ENCODE assay signal across 2 cellular contexts in the genomic region with DNA sequence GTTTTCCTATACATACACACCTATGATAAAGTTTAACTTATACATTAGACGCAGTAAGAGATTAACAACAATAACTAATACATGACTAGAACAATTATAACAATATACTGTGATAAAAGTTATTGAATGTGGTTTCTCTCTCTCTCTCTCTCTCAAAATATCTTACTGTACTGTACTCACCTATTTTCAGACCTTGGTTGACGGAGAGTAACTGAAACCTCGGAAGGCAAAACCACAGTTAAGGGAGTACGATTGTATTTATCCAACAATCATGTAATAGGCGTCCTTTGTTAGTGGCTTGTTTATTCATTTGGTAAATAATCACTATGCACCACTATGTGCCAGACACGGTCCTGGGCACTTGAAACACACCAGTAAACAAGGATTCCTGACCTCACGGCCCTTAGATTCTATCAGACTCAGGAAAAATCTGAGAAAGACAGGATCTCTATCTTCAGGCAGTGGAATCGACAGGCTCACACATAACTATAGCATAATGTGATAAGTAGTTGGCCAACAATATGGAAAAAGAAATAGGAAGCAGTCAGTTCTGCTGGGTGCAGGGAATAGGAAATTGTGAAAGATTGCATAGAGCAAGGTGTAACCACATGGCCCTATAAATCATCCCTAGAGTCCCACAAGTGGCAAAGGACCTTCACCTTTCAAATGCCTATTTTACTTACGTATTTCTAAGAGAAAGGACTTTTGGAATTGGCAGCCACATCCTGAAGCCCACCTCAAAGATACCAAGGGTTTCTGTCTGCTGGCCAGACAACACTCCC.
TF ChIP-seq lines count a peak whose summit lies in the region.

No MANE protein-coding gene starts in this region.

TF ChIP-seq in liver, 16 proteins besides CTCF, POLR2A, EP300 and RAD21 (continued from another document):
- TF ChIP-seq SP1 (IDR thresholded peaks at IDR 0.05), result no peak
- TF ChIP-seq, protein P1, sequence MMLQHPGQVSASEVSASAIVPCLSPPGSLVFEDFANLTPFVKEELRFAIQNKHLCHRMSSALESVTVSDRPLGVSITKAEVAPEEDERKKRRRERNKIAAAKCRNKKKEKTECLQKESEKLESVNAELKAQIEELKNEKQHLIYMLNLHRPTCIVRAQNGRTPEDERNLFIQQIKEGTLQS (IDR thresholded peaks at IDR 0.05), result no peak

TF ChIP-seq in HepG2, 621 proteins besides CTCF, POLR2A, EP300 and RAD21:
- TF ChIP-seq, protein P2, sequence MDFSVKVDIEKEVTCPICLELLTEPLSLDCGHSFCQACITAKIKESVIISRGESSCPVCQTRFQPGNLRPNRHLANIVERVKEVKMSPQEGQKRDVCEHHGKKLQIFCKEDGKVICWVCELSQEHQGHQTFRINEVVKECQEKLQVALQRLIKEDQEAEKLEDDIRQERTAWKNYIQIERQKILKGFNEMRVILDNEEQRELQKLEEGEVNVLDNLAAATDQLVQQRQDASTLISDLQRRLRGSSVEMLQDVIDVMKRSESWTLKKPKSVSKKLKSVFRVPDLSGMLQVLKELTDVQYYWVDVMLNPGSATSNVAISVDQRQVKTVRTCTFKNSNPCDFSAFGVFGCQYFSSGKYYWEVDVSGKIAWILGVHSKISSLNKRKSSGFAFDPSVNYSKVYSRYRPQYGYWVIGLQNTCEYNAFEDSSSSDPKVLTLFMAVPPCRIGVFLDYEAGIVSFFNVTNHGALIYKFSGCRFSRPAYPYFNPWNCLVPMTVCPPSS (IDR thresholded peaks at IDR 0.05), result no peak
- TF ChIP-seq ZNF10 (CRISPR knock-in tag; IDR thresholded peaks at IDR 0.05; ENCODE audit: borderline replicate concordance, low read depth), result no peak
- TF ChIP-seq, protein P3, sequence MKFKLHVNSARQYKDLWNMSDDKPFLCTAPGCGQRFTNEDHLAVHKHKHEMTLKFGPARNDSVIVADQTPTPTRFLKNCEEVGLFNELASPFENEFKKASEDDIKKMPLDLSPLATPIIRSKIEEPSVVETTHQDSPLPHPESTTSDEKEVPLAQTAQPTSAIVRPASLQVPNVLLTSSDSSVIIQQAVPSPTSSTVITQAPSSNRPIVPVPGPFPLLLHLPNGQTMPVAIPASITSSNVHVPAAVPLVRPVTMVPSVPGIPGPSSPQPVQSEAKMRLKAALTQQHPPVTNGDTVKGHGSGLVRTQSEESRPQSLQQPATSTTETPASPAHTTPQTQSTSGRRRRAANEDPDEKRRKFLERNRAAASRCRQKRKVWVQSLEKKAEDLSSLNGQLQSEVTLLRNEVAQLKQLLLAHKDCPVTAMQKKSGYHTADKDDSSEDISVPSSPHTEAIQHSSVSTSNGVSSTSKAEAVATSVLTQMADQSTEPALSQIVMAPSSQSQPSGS (CRISPR knock-in tag; IDR thresholded peaks at IDR 0.05), result no peak
- no peak for TF ChIP-seq ZNF382 (CRISPR knock-in tag; IDR thresholded peaks at IDR 0.05; ENCODE audit: borderline replicate concordance)
- TF ChIP-seq ZFP62 (CRISPR knock-in tag; IDR thresholded peaks at IDR 0.05), result no peak
- no peak for TF ChIP-seq SATB2 (CRISPR knock-in tag; IDR thresholded peaks at IDR 0.05)
- TF ChIP-seq ZFX (CRISPR knock-in tag; IDR thresholded peaks at IDR 0.05; ENCODE audit: low read depth), result no peak
- TF ChIP-seq ZNF788 (CRISPR knock-in tag; IDR thresholded peaks at IDR 0.05; ENCODE audit: borderline replicate concordance), result no peak
- no peak for TF ChIP-seq KLF15 (CRISPR knock-in tag; IDR thresholded peaks at IDR 0.05; ENCODE audit: borderline replicate concordance)
- TF ChIP-seq TBX2 (CRISPR knock-in tag; IDR thresholded peaks at IDR 0.05; ENCODE audit: borderline replicate concordance), result no peak
- TF ChIP-seq, protein P4, sequence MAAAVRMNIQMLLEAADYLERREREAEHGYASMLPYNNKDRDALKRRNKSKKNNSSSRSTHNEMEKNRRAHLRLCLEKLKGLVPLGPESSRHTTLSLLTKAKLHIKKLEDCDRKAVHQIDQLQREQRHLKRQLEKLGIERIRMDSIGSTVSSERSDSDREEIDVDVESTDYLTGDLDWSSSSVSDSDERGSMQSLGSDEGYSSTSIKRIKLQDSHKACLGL (CRISPR knock-in tag; IDR thresholded peaks at IDR 0.05), result no peak
- TF ChIP-seq NFE2 (CRISPR knock-in tag; IDR thresholded peaks at IDR 0.05), result no peak
TF ChIP-seq in HepG2: peak in this region for 0.
